ENCODE assay signal across 1 cellular context in the genomic region with DNA sequence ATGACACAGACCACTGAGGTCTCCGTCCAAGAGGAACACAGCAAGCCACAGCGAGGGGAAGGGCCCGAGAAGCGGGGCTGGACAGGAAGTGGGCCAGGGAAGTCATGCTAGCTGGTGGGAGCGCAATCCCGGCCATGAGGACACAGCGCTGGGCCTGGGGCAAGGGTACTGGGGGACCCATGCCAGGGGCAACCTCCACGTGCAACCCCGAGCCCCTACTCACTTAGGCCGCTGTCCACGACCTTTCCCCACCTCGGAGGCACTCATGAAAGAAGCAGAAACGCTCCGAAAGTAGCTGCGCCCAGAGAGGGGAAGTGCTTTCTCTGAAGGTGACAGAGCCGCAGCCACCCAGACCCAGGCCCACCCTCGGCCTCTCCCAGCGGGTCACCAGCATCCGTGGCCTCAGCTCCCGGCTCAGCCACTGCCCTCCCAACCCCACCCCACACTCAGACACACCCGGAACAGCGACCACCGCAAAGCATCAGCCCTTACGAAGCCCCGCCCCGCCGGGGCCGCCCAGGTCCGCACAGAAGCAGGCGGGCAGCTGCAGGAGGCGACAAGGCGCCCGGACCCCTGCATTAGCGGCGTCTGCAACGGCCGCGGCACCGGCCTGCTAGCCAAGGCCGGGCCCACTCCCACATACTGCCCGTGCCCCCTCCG.
A peak's percentile ranks its signal among the peaks of the same experiment; 100 is the strongest.
TF ChIP-seq lines count a peak whose summit lies in the region.

No MANE protein-coding gene starts in this region.

TF ChIP-seq in H1, 55 proteins besides CTCF, POLR2A, EP300 and RAD21 (continued from another document):
- TF ChIP-seq POLR2AphosphoS5 (IDR thresholded peaks at IDR 0.05; ENCODE audit: low read depth, low read length) (no peak), YY1 (IDR thresholded peaks at IDR 0.05; ENCODE audit: low read depth, low read length) (no peak), BRCA1 (IDR thresholded peaks at IDR 0.05; ENCODE audit: low read depth, low read length) (no peak), KDM4A (IDR thresholded peaks at IDR 0.05; ENCODE audit: low read depth, low read length, severe bottlenecking) (peak; percentile 21), CBX8 (IDR thresholded peaks at IDR 0.05; ENCODE audit: borderline replicate concordance, low read depth, low read length) (no peak), RFX5 (IDR thresholded peaks at IDR 0.05; ENCODE audit: borderline replicate concordance, low read depth, low read length) (no peak), SP4 (IDR thresholded peaks at IDR 0.05; ENCODE audit: low read length) (no peak), BACH1 (IDR thresholded peaks at IDR 0.05; ENCODE audit: low read length) (no peak), MAFK (IDR thresholded peaks at IDR 0.05; ENCODE audit: low read depth, low read length) (no peak)
TF ChIP-seq in H1: peak in this region for 3.
